In the genomic region with DNA sequence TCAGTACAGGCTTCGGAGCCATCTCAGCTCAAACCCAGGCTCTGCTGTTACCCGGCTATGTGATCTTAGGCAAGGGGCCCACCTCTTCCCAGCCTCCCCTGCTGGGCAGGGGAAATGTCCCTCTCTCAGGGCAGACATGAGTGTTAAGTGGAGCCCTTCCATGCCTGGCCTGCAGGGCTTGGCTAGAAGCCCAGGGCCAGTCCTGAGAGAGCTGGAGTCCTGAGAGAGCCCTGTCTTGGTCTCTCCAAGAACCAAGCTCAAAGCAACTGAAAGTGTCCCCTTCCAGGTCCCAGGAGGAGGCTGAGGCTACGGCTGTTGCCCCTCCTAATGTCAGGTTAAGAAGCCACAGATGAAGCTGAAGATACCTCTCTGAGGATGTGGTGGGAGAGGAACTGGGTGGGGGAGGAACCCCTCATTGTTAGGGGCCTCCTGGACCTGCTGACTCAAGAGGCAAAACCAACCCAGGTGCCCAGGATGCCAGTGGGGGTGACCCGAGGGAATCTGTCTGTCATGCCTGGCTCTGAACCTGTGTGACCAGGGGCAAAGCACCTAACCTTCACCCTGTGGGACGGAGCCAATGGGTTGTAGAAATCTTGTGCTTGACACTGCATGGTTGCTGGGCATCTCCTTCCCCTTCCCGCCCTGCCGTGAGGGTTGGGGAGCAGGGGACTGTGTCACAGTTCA, we compare ENCODE assay signal across 12 cellular contexts. TPM values are rescaled to one million over a fixed set of nuclear protein-coding genes. Genes with fewer than 3 reads are reported as not detected.
DNase-seq lines count a peak whose midpoint lies in the region; ATAC-seq and TF ChIP-seq lines count a peak whose summit lies in the region.
"Had no signal": no experiment of that assay in that cellular context is flagged by ENCODE, and none has a peak within 500 bp of the region (broad histone marks: within the 10 kb centered on the region; RNA-seq: fewer than 3 reads in every experiment).

No MANE protein-coding gene starts in this region.

- no peaks in the 10 kb centered on the region for H3K9me3 Mint-ChIP-seq in CD8-positive, alpha-beta T cell
- no peaks in the 10 kb centered on the region for H3K9me3 Mint-ChIP-seq in endodermal cell
- no peaks in the 10 kb centered on the region for H3K9me3 Mint-ChIP-seq in osteocyte (ENCODE audit: unreplicated experiment)

- H3K27ac Mint-ChIP-seq in CD8-positive, alpha-beta T cell, result peak overlapping the region; percentile 22
- H3K27ac Mint-ChIP-seq in endodermal cell (no peak overlapping the region), osteocyte (ENCODE audit: unreplicated experiment) (no peak overlapping the region)

- peak in 3 of 7 experiments; percentile 18 to 52 (median 31) for DNase-seq in CD8-positive, alpha-beta T cell
- peak; percentile 27 for DNase-seq in NB4 (ENCODE audit: low read depth)
- peak; percentile 61 for DNase-seq in endodermal cell
- no peak for DNase-seq in osteocyte (ENCODE audit: extremely low spot score, unreplicated experiment)
- no peak for DNase-seq in stimulated activated CD4-positive, alpha-beta T cell treated with anti-CD3 and anti-CD28 coated beads, Interleukin-12 subunit alpha, Interleukin-12 subunit beta, amount 100 ng/mL, for 4 hours
- DNase-seq in NK-92 (lab: John Stamatoyannopoulos, UW; ENCODE audit: unreplicated experiment), result no peak
- DNase-seq in RKO (ENCODE audit: low spot score), result no peak
- DNase-seq in ovary, result no peak
- DNase-seq: NCI-H1694 treated with DMSO at 0.1 percent for 48 hours had no signal

- no peak overlapping the region for H3K9ac ChIP-seq in endodermal cell (ENCODE audit: extremely low read depth, low read length, poor library complexity, severe bottlenecking)

- TF ChIP-seq EP300 in ovary (IDR thresholded peaks at IDR 0.05), result no peak

- no peaks in the 10 kb centered on the region for H3K27me3 ChIP-seq in CD8-positive, alpha-beta T cell (ENCODE audit: insufficient read depth, low read length)
- no peaks in the 10 kb centered on the region for H3K27me3 ChIP-seq in endodermal cell (ENCODE audit: control insufficient read depth, insufficient read depth, low read length, poor library complexity, severe bottlenecking)
- no peaks in the 10 kb centered on the region for H3K27me3 ChIP-seq in ovary

- POLR2A ChIA-PET in CD8-positive, alpha-beta T cell (lab: Charles Lee), result interaction anchor here (1.5 kb wide), 1 partner anchor 42 kb away, joined by 4 read pairs; the partner anchor contains the start of gene TMEM109

- intact Hi-C loops in CD8-positive, alpha-beta T cell (cut with DNase I, micrococcal nuclease), result no loop called here
- intact Hi-C loops in ovary (cut with DNase I), result no loop called here

- peaks cover 47% of the 10 kb centered on the region for H3K4me1 ChIP-seq in CD8-positive, alpha-beta T cell (ENCODE audit: insufficient read depth, low read length)
- H3K4me1 ChIP-seq in endodermal cell (ENCODE audit: control insufficient read depth, insufficient read depth, low read length), result no peaks in the 10 kb centered on the region
- peaks cover 2% of the 10 kb centered on the region for H3K4me1 ChIP-seq in ovary (ENCODE audit: insufficient read depth)
- H3K4me1 ChIP-seq: tibial artery had no signal

- no peak overlapping the region for H3K4me3 ChIP-seq in CD8-positive, alpha-beta T cell (ENCODE audit: low read depth, low read length)
- H3K4me3 ChIP-seq in NB4 (ENCODE audit: low read depth, low read length), result no peak overlapping the region
- H3K4me3 ChIP-seq in endodermal cell (ENCODE audit: low read length), result no peak overlapping the region
- H3K4me3 ChIP-seq in ovary, result no peak overlapping the region
- H3K4me3 ChIP-seq: tibial artery had no signal

- H3K36me3 ChIP-seq in CD8-positive, alpha-beta T cell (ENCODE audit: insufficient read depth, low read length), result no peaks in the 10 kb centered on the region
- no peaks in the 10 kb centered on the region for H3K36me3 ChIP-seq in endodermal cell (ENCODE audit: control insufficient read depth, insufficient read depth, low read length)
- H3K36me3 ChIP-seq in ovary, result no peaks in the 10 kb centered on the region
- H3K36me3 ChIP-seq: tibial artery had no signal

- no peaks in the 10 kb centered on the region for H3K9me3 ChIP-seq in CD8-positive, alpha-beta T cell (ENCODE audit: low read length)
- H3K9me3 ChIP-seq in endodermal cell (ENCODE audit: control insufficient read depth, low read length), result no peaks in the 10 kb centered on the region
- no peaks in the 10 kb centered on the region for H3K9me3 ChIP-seq in ovary
- H3K9me3 ChIP-seq: tibial artery had no signal

- no peak for TF ChIP-seq CTCF in CD8-positive, alpha-beta T cell (IDR thresholded peaks at IDR 0.05)
- TF ChIP-seq CTCF in NB4 (IDR thresholded peaks at IDR 0.05; ENCODE audit: low read depth, low read length) (no peak), endodermal cell (conservative IDR thresholded peaks at IDR 0.05) (no peak), osteocyte (IDR thresholded peaks at IDR 0.05) (peak; percentile 12), ovary (IDR thresholded peaks at IDR 0.05) (no peak)

- H3K4me1 Mint-ChIP-seq in CD8-positive, alpha-beta T cell (ENCODE audit: low read depth), result peaks cover 47% of the 10 kb centered on the region
- H3K4me1 Mint-ChIP-seq in endodermal cell (peaks cover 4% of the 10 kb centered on the region), osteocyte (ENCODE audit: unreplicated experiment) (peaks cover 34% of the 10 kb centered on the region)

- CTCF ChIA-PET in CD8-positive, alpha-beta T cell (lab: Charles Lee), result interaction anchor here (1.5 to 5.3 kb wide), 4 partner anchors 16 to 44 kb away, joined by 4 to 36 read pairs (median 5); no protein-coding TSS in a partner anchor

- no peaks in the 10 kb centered on the region for H3K27me3 Mint-ChIP-seq in CD8-positive, alpha-beta T cell (ENCODE audit: low read depth)
- H3K27me3 Mint-ChIP-seq in endodermal cell (ENCODE audit: insufficient read depth), result peaks cover 1% of the 10 kb centered on the region
- H3K27me3 Mint-ChIP-seq in osteocyte (ENCODE audit: unreplicated experiment), result no peaks in the 10 kb centered on the region

- 90 to 91% methylated on average over 4 to 7 of the region's 7 CpGs for WGBS in endodermal cell (ENCODE audit: insufficient coverage in 1 of 2, insufficient read length in 1 of 2), 2 experiments
- WGBS in ovary, 3 donors, result 79 to 92% (median 81%) methylated on average over 7 of the region's 7 CpGs

- peak; percentile 55 for ATAC-seq in CD8-positive, alpha-beta T cell

- peaks cover 3% of the 10 kb centered on the region for H3K36me3 Mint-ChIP-seq in CD8-positive, alpha-beta T cell
- H3K36me3 Mint-ChIP-seq in endodermal cell (ENCODE audit: low read depth) (no peaks in the 10 kb centered on the region), osteocyte (ENCODE audit: unreplicated experiment) (no peaks in the 10 kb centered on the region)

- H3K27ac ChIP-seq in CD8-positive, alpha-beta T cell (ENCODE audit: low read depth, low read length), result no peak overlapping the region
- H3K27ac ChIP-seq in endodermal cell (ENCODE audit: low read depth, low read length) (no peak overlapping the region), ovary (no peak overlapping the region)
- H3K27ac ChIP-seq: epithelial cell of prostate, tibial artery had no signal

- H3K4me3 Mint-ChIP-seq in CD8-positive, alpha-beta T cell, result no peak overlapping the region
- H3K4me3 Mint-ChIP-seq in endodermal cell (no peak overlapping the region), osteocyte (ENCODE audit: unreplicated experiment) (no peak overlapping the region)

- TF ChIP-seq POLR2A in NB4 (IDR thresholded peaks at IDR 0.05; ENCODE audit: extremely low read depth, insufficient read length), result no peak
- TF ChIP-seq POLR2A in ovary (IDR thresholded peaks at IDR 0.05), result no peak

RNA-seq across cellular contexts. Expression of gene ZP1, which starts 4.2 kb away (rescaled TPM):
- total RNA-seq in CD8-positive, alpha-beta T cell, result not detected
- not detected for total RNA-seq in endodermal cell
- not detected for polyA plus RNA-seq in endodermal cell (2013, experiment 1 of 2)
- polyA plus RNA-seq in endodermal cell (2013, experiment 2 of 2), result not detected
- total RNA-seq in osteocyte, result not detected in 2 replicates
- not detected for total RNA-seq in ovary
- under 1 TPM in 1 of 2 donors, not detected in 1; 0.17 TPM for polyA plus RNA-seq in ovary
- total RNA-seq: lung microvascular endothelial cell had no signal

RNA-seq across cellular contexts. Expression of gene PTGDR2, which starts 15.8 kb away (rescaled TPM):
- under 1 TPM; 0.19 to 0.22 TPM for total RNA-seq in CD8-positive, alpha-beta T cell
- total RNA-seq in endodermal cell (under 1 TPM in 1 of 2 donors, not detected in 1; 0.15 TPM), osteocyte (0.68 and 0.91 TPM in 2 replicates), ovary (under 1 TPM in 5 of 7 donors, not detected in 2; 0.10 to 0.46 (median 0.15) TPM)
- polyA plus RNA-seq in endodermal cell (2013, experiment 1 of 2), result 0.14 TPM
- 0.08 TPM for polyA plus RNA-seq in endodermal cell (2013, experiment 2 of 2)
- under 1 TPM; 0.07 to 0.42 TPM for polyA plus RNA-seq in ovary

RNA-seq across cellular contexts. Expression of gene CCDC86, which starts 29.6 kb away (rescaled TPM):
- total RNA-seq in CD8-positive, alpha-beta T cell, result 10 to 100 TPM; 10.8 to 11.9 TPM
- 10 to 100 TPM; 22.4 to 27.9 TPM for total RNA-seq in endodermal cell
- 22.9 TPM for polyA plus RNA-seq in endodermal cell (2013, experiment 1 of 2)
- 22.8 TPM for polyA plus RNA-seq in endodermal cell (2013, experiment 2 of 2)
- total RNA-seq in osteocyte, result 25.9 and 27.4 TPM in 2 replicates
- 10 to 100 TPM in 6 of 7 donors, 1 to 10 TPM in 1; 7.0 to 32.9 (median 20.4) TPM for total RNA-seq in ovary
- polyA plus RNA-seq in ovary, result 10 to 100 TPM; 10.5 to 16.4 TPM

RNA-seq across cellular contexts. Expression of gene PRPF19, which starts 34.9 kb away (rescaled TPM):
- total RNA-seq in CD8-positive, alpha-beta T cell, result 10 to 100 TPM; 96.1 to 99.4 TPM
- 100 to 1,000 TPM; 106 to 109 TPM for total RNA-seq in endodermal cell
- polyA plus RNA-seq in endodermal cell (2013, experiment 1 of 2), result 106 TPM
- polyA plus RNA-seq in endodermal cell (2013, experiment 2 of 2), result 102 TPM
- total RNA-seq in osteocyte, result 78.0 and 78.2 TPM in 2 replicates
- 100 to 1,000 TPM in 2 of 7 donors, 10 to 100 TPM in 5; 44.1 to 109 (median 97.2) TPM for total RNA-seq in ovary
- polyA plus RNA-seq in ovary, result 10 to 100 TPM; 66.2 to 73.4 TPM

RNA-seq across cellular contexts. Expression of gene TMEM109, which starts 42.4 kb away (rescaled TPM):
- 10 to 100 TPM; 46.7 to 52.2 TPM for total RNA-seq in CD8-positive, alpha-beta T cell
- 10 to 100 TPM; 41.4 to 56.8 TPM for total RNA-seq in endodermal cell
- 57.8 TPM for polyA plus RNA-seq in endodermal cell (2013, experiment 1 of 2)
- polyA plus RNA-seq in endodermal cell (2013, experiment 2 of 2), result 55.8 TPM
- total RNA-seq in osteocyte, result 144 and 152 TPM in 2 replicates
- 100 to 1,000 TPM in 5 of 7 donors, 10 to 100 TPM in 2; 88.7 to 143 (median 109) TPM for total RNA-seq in ovary
- polyA plus RNA-seq in ovary, result 100 to 1,000 TPM; 133 to 145 TPM

Comparison
In these comparisons a context has a peak if more than half of its experiments do, and no peak if none do; other contexts are left out.
1. DNase-seq: peak in NB4 (single experiment) and endodermal cell (single experiment); none in osteocyte (single experiment), stimulated activated CD4-positive, alpha-beta T cell treated with anti-CD3 and anti-CD28 coated beads, Interleukin-12 subunit alpha, Interleukin-12 subunit beta, amount 100 ng/mL, for 4 hours (single experiment), NK-92 (single experiment), RKO (single experiment) and ovary (0 of 5).